In genomic region chr13:50128406-50129048, GRCh38 we compare ENCODE assay signal across 1 cellular context.
A peak's percentile ranks its signal among the peaks of the same experiment; 100 is the strongest.
TF ChIP-seq lines count a peak whose summit lies in the region.

No MANE protein-coding gene starts in this region.

TF ChIP-seq in GM23338, 12 proteins besides CTCF, POLR2A, EP300 and RAD21 (continued from another document):
- TF ChIP-seq ZNF462 (CRISPR knock-in tag; IDR thresholded peaks at IDR 0.05) (no peak), JUNB (IDR thresholded peaks at IDR 0.05; ENCODE audit: unreplicated experiment) (no peak), EZH2phosphoT487 (IDR thresholded peaks at IDR 0.05; ENCODE audit: unreplicated experiment) (peak; percentile 60), STAT1 (IDR thresholded peaks at IDR 0.05; ENCODE audit: unreplicated experiment) (no peak), CREB1 (CRISPR knock-in tag; IDR thresholded peaks at IDR 0.05; ENCODE audit: low read depth) (no peak), POLR2AphosphoS5 (IDR thresholded peaks at IDR 0.05; ENCODE audit: low read depth) (no peak), EZH2 (IDR thresholded peaks at IDR 0.05; ENCODE audit: low read depth, unreplicated experiment) (peak; percentile 86)
- TF ChIP-seq, protein P1, sequence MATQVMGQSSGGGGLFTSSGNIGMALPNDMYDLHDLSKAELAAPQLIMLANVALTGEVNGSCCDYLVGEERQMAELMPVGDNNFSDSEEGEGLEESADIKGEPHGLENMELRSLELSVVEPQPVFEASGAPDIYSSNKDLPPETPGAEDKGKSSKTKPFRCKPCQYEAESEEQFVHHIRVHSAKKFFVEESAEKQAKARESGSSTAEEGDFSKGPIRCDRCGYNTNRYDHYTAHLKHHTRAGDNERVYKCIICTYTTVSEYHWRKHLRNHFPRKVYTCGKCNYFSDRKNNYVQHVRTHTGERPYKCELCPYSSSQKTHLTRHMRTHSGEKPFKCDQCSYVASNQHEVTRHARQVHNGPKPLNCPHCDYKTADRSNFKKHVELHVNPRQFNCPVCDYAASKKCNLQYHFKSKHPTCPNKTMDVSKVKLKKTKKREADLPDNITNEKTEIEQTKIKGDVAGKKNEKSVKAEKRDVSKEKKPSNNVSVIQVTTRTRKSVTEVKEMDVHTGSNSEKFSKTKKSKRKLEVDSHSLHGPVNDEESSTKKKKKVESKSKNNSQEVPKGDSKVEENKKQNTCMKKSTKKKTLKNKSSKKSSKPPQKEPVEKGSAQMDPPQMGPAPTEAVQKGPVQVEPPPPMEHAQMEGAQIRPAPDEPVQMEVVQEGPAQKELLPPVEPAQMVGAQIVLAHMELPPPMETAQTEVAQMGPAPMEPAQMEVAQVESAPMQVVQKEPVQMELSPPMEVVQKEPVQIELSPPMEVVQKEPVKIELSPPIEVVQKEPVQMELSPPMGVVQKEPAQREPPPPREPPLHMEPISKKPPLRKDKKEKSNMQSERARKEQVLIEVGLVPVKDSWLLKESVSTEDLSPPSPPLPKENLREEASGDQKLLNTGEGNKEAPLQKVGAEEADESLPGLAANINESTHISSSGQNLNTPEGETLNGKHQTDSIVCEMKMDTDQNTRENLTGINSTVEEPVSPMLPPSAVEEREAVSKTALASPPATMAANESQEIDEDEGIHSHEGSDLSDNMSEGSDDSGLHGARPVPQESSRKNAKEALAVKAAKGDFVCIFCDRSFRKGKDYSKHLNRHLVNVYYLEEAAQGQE (IDR thresholded peaks at IDR 0.05; ENCODE audit: unreplicated experiment): no peak
TF ChIP-seq in GM23338: peak in this region for 2.
